ENCODE assay signal across 1 cellular context in genomic region chr14:91377700-91378652, GRCh38.
TF ChIP-seq lines count a peak whose summit lies in the region.

No MANE protein-coding gene starts in this region.

TF ChIP-seq in GM12878, 131 proteins besides CTCF, POLR2A, EP300 and RAD21 (continued from another document and continues in another):
- no peak for TF ChIP-seq E2F8 (IDR thresholded peaks at IDR 0.05; ENCODE audit: low read depth, partially characterized antibody)
- TF ChIP-seq PKNOX1 (IDR thresholded peaks at IDR 0.05): no peak
- TF ChIP-seq KDM1A (IDR thresholded peaks at IDR 0.05; ENCODE audit: borderline replicate concordance): no peak
- TF ChIP-seq IKZF2 (IDR thresholded peaks at IDR 0.05): peak; percentile 35 to 42; a peak in 1 of 4 replicates
- no peak for TF ChIP-seq SKIL (IDR thresholded peaks at IDR 0.05; ENCODE audit: low read depth, poor library complexity, severe bottlenecking)
- TF ChIP-seq NKRF (conservative IDR thresholded peaks at IDR 0.05): no peak
- no peak for TF ChIP-seq ATF2 (IDR thresholded peaks at IDR 0.05; ENCODE audit: low read length)
- no peak for TF ChIP-seq USF1 (IDR thresholded peaks at IDR 0.05; ENCODE audit: borderline replicate concordance, extremely low read length, insufficient read depth, low read depth, low read length)
- TF ChIP-seq SPI1 (IDR thresholded peaks at IDR 0.05; ENCODE audit: borderline replicate concordance, insufficient read depth, low read depth, low read length): peak; percentile 48
- no peak; a peak in 1 of 4 replicates for TF ChIP-seq ETV6 (conservative IDR thresholded peaks at IDR 0.05 in 1 of 2, IDR thresholded peaks at IDR 0.05 in 1 of 2; ENCODE audit: borderline replicate concordance in 1 of 2, low read depth in 1 of 2)
- TF ChIP-seq TBL1XR1 (IDR thresholded peaks at IDR 0.05; ENCODE audit: low read depth, low read length): no peak
- TF ChIP-seq MEF2A (IDR thresholded peaks at IDR 0.05; ENCODE audit: insufficient read depth, low read depth, low read length): no peak
- no peak for TF ChIP-seq SREBF1 (IDR thresholded peaks at IDR 0.05; ENCODE audit: low read length)
- TF ChIP-seq E4F1 (IDR thresholded peaks at IDR 0.05; ENCODE audit: borderline replicate concordance, partially characterized antibody): no peak
- TF ChIP-seq DPF2 (IDR thresholded peaks at IDR 0.05): peak; percentile 78
- no peak for TF ChIP-seq EZH2 (IDR thresholded peaks at IDR 0.05; ENCODE audit: borderline replicate concordance, control insufficient read depth, low read depth, low read length)
- TF ChIP-seq IRF5 (IDR thresholded peaks at IDR 0.05; ENCODE audit: borderline replicate concordance): no peak
- 0 out of 2 replicates have a peak, but pooled peaks have one; percentile 15 for TF ChIP-seq HDGF (IDR thresholded peaks at IDR 0.05)
- no peak for TF ChIP-seq YBX1 (IDR thresholded peaks at IDR 0.05)
- no peak for TF ChIP-seq POU2F2 (IDR thresholded peaks at IDR 0.05; ENCODE audit: borderline replicate concordance, low read depth, low read length)
- no peak for TF ChIP-seq CBX3 (IDR thresholded peaks at IDR 0.05; ENCODE audit: borderline replicate concordance, low read depth)
- TF ChIP-seq KLF5 (IDR thresholded peaks at IDR 0.05; ENCODE audit: partially characterized antibody): no peak
- peak; percentile 74 for TF ChIP-seq IKZF1 (conservative IDR thresholded peaks at IDR 0.05)
- peak; percentile 66; the same call in 1 of the 2 replicates for TF ChIP-seq GATAD2B (conservative IDR thresholded peaks at IDR 0.05; ENCODE audit: low read depth)
- no peak for TF ChIP-seq E2F4 (IDR thresholded peaks at IDR 0.05; ENCODE audit: low read depth, low read length)
- TF ChIP-seq NRF1 (conservative IDR thresholded peaks at IDR 0.05; ENCODE audit: low read depth, low read length): 0 out of 2 replicates have a peak, but pooled peaks have one; percentile 1
- TF ChIP-seq NR2F1 (conservative IDR thresholded peaks at IDR 0.05): peak; percentile 97
- 0 out of 2 replicates have a peak, but pooled peaks have one; percentile 12 for TF ChIP-seq ATF7 (IDR thresholded peaks at IDR 0.05; ENCODE audit: low read depth)
- no peak for TF ChIP-seq RFX5 (IDR thresholded peaks at IDR 0.05; ENCODE audit: low read depth, low read length)
- TF ChIP-seq TCF12 (IDR thresholded peaks at IDR 0.05; ENCODE audit: low read depth, low read length): no peak
- TF ChIP-seq RB1 (IDR thresholded peaks at IDR 0.05; ENCODE audit: borderline replicate concordance): peak; percentile 15; the same call in 1 of the 2 replicates
- no peak for TF ChIP-seq NFYA (IDR thresholded peaks at IDR 0.05; ENCODE audit: borderline replicate concordance, low read depth, low read length)
- TF ChIP-seq PAX8 (IDR thresholded peaks at IDR 0.05): no peak
- no peak for TF ChIP-seq IRF4 (IDR thresholded peaks at IDR 0.05; ENCODE audit: low read depth, low read length)
- TF ChIP-seq BACH1 (IDR thresholded peaks at IDR 0.05; ENCODE audit: borderline replicate concordance): no peak
- TF ChIP-seq HDAC2 (IDR thresholded peaks at IDR 0.05): no peak
- TF ChIP-seq CREM (IDR thresholded peaks at IDR 0.05; ENCODE audit: low read depth): no peak
- no peak for TF ChIP-seq FOXK2 (IDR thresholded peaks at IDR 0.05)
- TF ChIP-seq CHD1 (IDR thresholded peaks at IDR 0.05; ENCODE audit: low read depth, low read length): no peak
- peak; percentile 83 for TF ChIP-seq MTA2 (IDR thresholded peaks at IDR 0.05; ENCODE audit: low read depth)
- TF ChIP-seq SMAD5 (IDR thresholded peaks at IDR 0.05; ENCODE audit: low read depth): no peak
- TF ChIP-seq YY1 (IDR thresholded peaks at IDR 0.05; ENCODE audit: low read depth, low read length): no peak
- no peak for TF ChIP-seq ZNF384 (IDR thresholded peaks at IDR 0.05; ENCODE audit: borderline replicate concordance, low read depth, low read length)
- TF ChIP-seq HDAC6 (IDR thresholded peaks at IDR 0.05; ENCODE audit: unreplicated experiment): no peak
- no peak for TF ChIP-seq ZNF592 (IDR thresholded peaks at IDR 0.05)
